Comparison of ENCODE assay signal across 1 cellular context in the genomic region with DNA sequence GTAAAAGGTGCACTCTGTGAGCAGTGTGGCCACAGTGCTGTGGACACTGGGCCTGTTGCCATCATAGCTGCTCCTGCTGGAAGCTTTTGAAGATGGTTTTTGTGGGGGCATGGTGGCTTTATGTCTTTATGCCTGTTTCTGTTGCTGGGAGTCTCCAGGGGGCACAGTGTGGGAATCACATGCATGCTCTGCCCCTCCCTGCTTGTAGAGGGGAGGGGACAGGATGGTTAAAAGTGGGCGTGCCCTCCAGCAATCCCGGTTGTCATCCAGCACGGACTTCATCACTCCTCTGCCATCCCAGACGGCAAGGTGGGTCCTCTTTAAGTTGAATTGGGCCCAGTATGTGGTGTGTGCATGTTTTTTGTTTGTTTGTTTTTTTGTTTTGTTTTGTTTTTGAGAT.
TF ChIP-seq lines count a peak whose summit lies in the region.

No MANE protein-coding gene starts in this region.

TF ChIP-seq in IMR-90, 13 proteins besides CTCF, POLR2A, EP300 and RAD21:
- TF ChIP-seq SMC3 (IDR thresholded peaks at IDR 0.05; ENCODE audit: low read depth, low read length): no peak
- TF ChIP-seq MXI1 (IDR thresholded peaks at IDR 0.05; ENCODE audit: borderline replicate concordance, low read depth, low read length): no peak
- no peak for TF ChIP-seq FOS (IDR thresholded peaks at IDR 0.05; ENCODE audit: low read depth, low read length)
- no peak for TF ChIP-seq CEBPB (IDR thresholded peaks at IDR 0.05; ENCODE audit: low read depth, low read length)
- no peak for TF ChIP-seq CHD1 (IDR thresholded peaks at IDR 0.05; ENCODE audit: low read depth, low read length)
- TF ChIP-seq, protein P1, sequence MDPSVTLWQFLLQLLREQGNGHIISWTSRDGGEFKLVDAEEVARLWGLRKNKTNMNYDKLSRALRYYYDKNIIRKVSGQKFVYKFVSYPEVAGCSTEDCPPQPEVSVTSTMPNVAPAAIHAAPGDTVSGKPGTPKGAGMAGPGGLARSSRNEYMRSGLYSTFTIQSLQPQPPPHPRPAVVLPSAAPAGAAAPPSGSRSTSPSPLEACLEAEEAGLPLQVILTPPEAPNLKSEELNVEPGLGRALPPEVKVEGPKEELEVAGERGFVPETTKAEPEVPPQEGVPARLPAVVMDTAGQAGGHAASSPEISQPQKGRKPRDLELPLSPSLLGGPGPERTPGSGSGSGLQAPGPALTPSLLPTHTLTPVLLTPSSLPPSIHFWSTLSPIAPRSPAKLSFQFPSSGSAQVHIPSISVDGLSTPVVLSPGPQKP (IDR thresholded peaks at IDR 0.05; ENCODE audit: borderline replicate concordance, low read depth, low read length): no peak
- no peak for TF ChIP-seq RCOR1 (IDR thresholded peaks at IDR 0.05; ENCODE audit: insufficient replicate concordance, low read length)
- TF ChIP-seq MAZ (IDR thresholded peaks at IDR 0.05; ENCODE audit: borderline replicate concordance, low read depth, low read length): no peak
